8 cellular contexts compared by ENCODE assay signal in genomic region chr2:171160630-171161424, GRCh38. TPM values are rescaled to one million over a fixed set of nuclear protein-coding genes. Genes with fewer than 3 reads are reported as not detected.
A peak's percentile ranks its signal among the peaks of the same experiment; 100 is the strongest.
DNase-seq lines count a peak whose midpoint lies in the region; ATAC-seq, FAIRE-seq and TF ChIP-seq lines count a peak whose summit lies in the region.

TSS of gene TLK1 (minus strand) at chr2:171160893. CDS start at chr2:171160428, 465 bp downstream.

- H3K9ac ChIP-seq in kidney (ENCODE audit: low read length in 2 of 2): peak within 1 kb of the TSS; percentile 84 to 89

- H3K4me1 ChIP-seq in kidney (ENCODE audit: control insufficient read depth in 1 of 2, insufficient read depth in 1 of 2, low read depth in 1 of 2, low read length in 2 of 2): no peaks in the 10 kb centered on the region

- H3K36me3 ChIP-seq in kidney (ENCODE audit: control insufficient read depth in 1 of 2, insufficient read depth in 2 of 2, low read length in 2 of 2): no peaks in the 10 kb centered on the region

- in situ Hi-C loops in ACHN (cut with HindIII; ENCODE audit: low pct_ligation_motif_present, low pct_unique_long_range_greater_than_20kb, low sequenced_read_pairs): no loop called here

- H3K27ac ChIP-seq in kidney (ENCODE audit: low read depth in 2 of 2, low read length in 2 of 2): peak within 1 kb of the TSS; percentile 97 to 98

- peak within 1 kb of the TSS; percentile 94 for H3K27ac Mint-ChIP-seq in central memory CD8-positive, alpha-beta T cell (ENCODE audit: low read depth)

- no peaks in the 10 kb centered on the region for H3K9me3 ChIP-seq in kidney (ENCODE audit: control insufficient read depth in 1 of 2, low read length in 2 of 2)

- DNase-seq in ACHN (peak; percentile 85), NCI-H2227 treated with DMSO at 0.1 percent for 48 hours (lab: John Stamatoyannopoulos, UW) (peak; percentile 94), kidney (peak; percentile 91)
- DNase-seq in activated CD4-positive, CD25-positive, alpha-beta regulatory T cell treated with anti-CD3 and anti-CD28 coated beads, Interleukin-2, amount 50 U/mL, for 16 hours (ENCODE audit: low read depth, low spot score): peak; percentile 45
- peak; percentile 55 to 57 for DNase-seq in central memory CD8-positive, alpha-beta T cell (ENCODE audit: low spot score in 2 of 2)
- peak; percentile 78 for DNase-seq in stimulated activated CD4-positive, alpha-beta T cell treated with anti-CD3 and anti-CD28 coated beads, Interleukin-15, amount 100 ng/mL, for 24 hours

- H3K9me3 Mint-ChIP-seq in central memory CD8-positive, alpha-beta T cell: no peaks in the 10 kb centered on the region

- H3K4me1 Mint-ChIP-seq in central memory CD8-positive, alpha-beta T cell: peaks cover 50% of the 10 kb centered on the region

- H3K4me3 ChIP-seq in kidney (ENCODE audit: low read length in 2 of 2): peak within 1 kb of the TSS; percentile 85 to 95

- peak; percentile 43 for ATAC-seq in GM18861 (IDR thresholded peaks at IDR 0.05; ENCODE audit: unreplicated experiment)
- ATAC-seq in HG03097 (IDR thresholded peaks at IDR 0.05; ENCODE audit: low FRiP score, unreplicated experiment): peak; percentile 63
- peak; percentile 66 for ATAC-seq in central memory CD8-positive, alpha-beta T cell (replicated peaks; ENCODE audit: extremely low read depth, poor library complexity, severe bottlenecking)

- no peak for FAIRE-seq in kidney (lab: Jason Lieb, UNC)

- H3K27me3 Mint-ChIP-seq in central memory CD8-positive, alpha-beta T cell: no peaks in the 10 kb centered on the region

- TF ChIP-seq CTCF in kidney (IDR thresholded peaks at IDR 0.05; ENCODE audit: borderline replicate concordance, extremely low read depth, insufficient read depth): peak; percentile 20

- H3K36me3 Mint-ChIP-seq in central memory CD8-positive, alpha-beta T cell (ENCODE audit: insufficient read depth): peaks cover 9% of the 10 kb centered on the region

- intact Hi-C loops in kidney (cut with DNase I): no loop called here

- peak within 1 kb of the TSS; percentile 97 for H3K4me3 Mint-ChIP-seq in central memory CD8-positive, alpha-beta T cell

RNA-seq across cellular contexts. Expression of gene TLK1, which starts in this region (rescaled TPM):
- total RNA-seq in kidney: 80.3 TPM
- polyA plus RNA-seq in kidney (ENCODE audit: insufficient read depth, low read depth, low replicate concordance): 12.3 TPM

Comparison
In these comparisons a context has a peak if more than half of its experiments do, and no peak if none do; other contexts are left out.
1. Peak in every context shown above with its lines: DNase-seq, ATAC-seq, H3K4me3 ChIP-seq and H3K27ac ChIP-seq.